ENCODE assay signal across 13 cellular contexts in the genomic region with DNA sequence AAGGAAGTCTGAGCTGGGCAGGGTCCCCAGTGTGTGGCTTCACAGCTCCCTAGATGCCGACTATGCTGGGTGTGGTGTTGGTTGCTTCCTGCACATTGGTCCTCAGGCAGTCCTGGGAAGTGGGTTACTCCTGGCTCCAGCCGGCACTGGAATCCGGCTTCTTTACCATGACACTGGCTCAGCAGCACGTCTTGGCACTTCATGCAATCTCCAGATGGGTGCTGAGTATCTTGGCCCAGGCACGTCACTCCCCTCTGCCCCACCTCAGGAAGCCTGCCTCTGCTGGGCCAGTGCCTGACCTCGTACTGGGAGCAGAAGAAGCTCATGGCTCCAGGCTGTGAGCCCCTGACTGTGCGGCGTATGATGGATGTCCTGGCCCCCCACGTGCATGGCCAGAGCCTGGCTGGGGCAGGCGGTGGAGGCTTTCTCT. TPM values are rescaled to one million over a fixed set of nuclear protein-coding genes. Genes with fewer than 3 reads are reported as not detected.
A peak's percentile ranks its signal among the peaks of the same experiment; 100 is the strongest.
DNase-seq lines count a peak whose midpoint lies in the region; ATAC-seq and TF ChIP-seq lines count a peak whose summit lies in the region.
"Had no signal": no experiment of that assay in that cellular context is flagged by ENCODE, and none has a peak within 500 bp of the region (broad histone marks: within the 10 kb centered on the region; RNA-seq: fewer than 3 reads in every experiment).

No MANE protein-coding gene starts in this region.

- intact Hi-C loops in activated CD8-positive, alpha-beta T cell treated with anti-CD3 and anti-CD28 coated beads for 36 hours (cut with micrococcal nuclease), result loop anchor here (5.0 kb wide), 1 partner anchor 87 kb away; no protein-coding TSS in a partner anchor
- intact Hi-C loops in sciatic nerve (cut with DNase I), result no loop called here
- intact Hi-C loops in Caco-2 (cut with micrococcal nuclease; ENCODE audit: unreplicated experiment), result no loop called here
- intact Hi-C loops in ovary (cut with DNase I), result no loop called here

- BruUV-seq in Caco-2 (replicated peaks; lab: Mats Ljungman, UMichigan), result no TSS peak

- 55 to 62% (median 59%) methylated on average over 10 of the region's 10 CpGs for WGBS in ovary, 3 donors

- CTCF ChIA-PET in activated CD8-positive, alpha-beta T cell treated with anti-CD3 and anti-CD28 coated beads for 36 hours (lab: Charles Lee), result interaction anchor here (1.0 to 1.1 kb wide), 2 partner anchors 84 to 129 kb away, joined by 4 to 5 read pairs; no protein-coding TSS in a partner anchor
- CTCF ChIA-PET in activated CD8-positive, alpha-beta T cell treated with anti-CD3 and anti-CD28 coated beads, Interleukin-2, amount 10 ng/mL, durations not matched to agents 7 days and 5 days (lab: Charles Lee), result interaction anchor here (0.7 to 1.8 kb wide), 3 partner anchors 30 to 111 kb away, joined by 3 to 4 read pairs (median 4); no protein-coding TSS in a partner anchor
- CTCF ChIA-PET in Caco-2 (lab: Charles Lee), result interaction anchor here (1.0 to 1.2 kb wide), 2 partner anchors 97 to 175 kb away, joined by 3 read pairs; no protein-coding TSS in a partner anchor

- peaks cover 29% of the 10 kb centered on the region for H3K4me1 Mint-ChIP-seq in activated CD8-positive, alpha-beta T cell treated with anti-CD3 and anti-CD28 coated beads for 36 hours (ENCODE audit: low read depth)
- peaks cover 27% of the 10 kb centered on the region for H3K4me1 Mint-ChIP-seq in activated CD8-positive, alpha-beta T cell treated with anti-CD3 and anti-CD28 coated beads, Interleukin-2, amount 10 ng/mL, durations not matched to agents 7 days and 5 days (ENCODE audit: low read depth)
- no peaks in the 10 kb centered on the region for H3K4me1 Mint-ChIP-seq in Caco-2 (ENCODE audit: low read depth, unreplicated experiment)

- no peak for ATAC-seq in activated CD8-positive, alpha-beta T cell treated with anti-CD3 and anti-CD28 coated beads for 36 hours
- no peak for ATAC-seq in activated CD8-positive, alpha-beta T cell treated with anti-CD3 and anti-CD28 coated beads, Interleukin-2, amount 10 ng/mL, durations not matched to agents 7 days and 5 days
- ATAC-seq in foreskin keratinocyte (peak; percentile 2), sciatic nerve (peak; percentile 32)

- no peak for TF ChIP-seq CTCF in activated CD8-positive, alpha-beta T cell treated with anti-CD3 and anti-CD28 coated beads for 36 hours (IDR thresholded peaks at IDR 0.05)
- TF ChIP-seq CTCF in astrocyte of the spinal cord (IDR thresholded peaks at IDR 0.05; ENCODE audit: low read depth, low read length) (no peak), foreskin keratinocyte (conservative IDR thresholded peaks at IDR 0.05) (no peak), Peyer's patch (IDR thresholded peaks at IDR 0.05) (no peak), Caco-2 (IDR thresholded peaks at IDR 0.05; ENCODE audit: insufficient read depth in 1 of 2, low read depth in 1 of 2, low read length in 1 of 2, severe bottlenecking in 1 of 2, unreplicated experiment in 1 of 2) (no peak), ovary (IDR thresholded peaks at IDR 0.05) (no peak)

- H3K27ac Mint-ChIP-seq in activated CD8-positive, alpha-beta T cell treated with anti-CD3 and anti-CD28 coated beads for 36 hours, result peak overlapping the region; percentile 25
- H3K27ac Mint-ChIP-seq in activated CD8-positive, alpha-beta T cell treated with anti-CD3 and anti-CD28 coated beads, Interleukin-2, amount 10 ng/mL, durations not matched to agents 7 days and 5 days, result no peak overlapping the region
- H3K27ac Mint-ChIP-seq in Caco-2 (ENCODE audit: unreplicated experiment), result no peak overlapping the region

- in situ Hi-C loops in astrocyte of the spinal cord (cut with HindIII; ENCODE audit: low sequenced_read_pairs), result no loop called here

- H3K27me3 Mint-ChIP-seq in activated CD8-positive, alpha-beta T cell treated with anti-CD3 and anti-CD28 coated beads for 36 hours, result no peaks in the 10 kb centered on the region
- no peaks in the 10 kb centered on the region for H3K27me3 Mint-ChIP-seq in activated CD8-positive, alpha-beta T cell treated with anti-CD3 and anti-CD28 coated beads, Interleukin-2, amount 10 ng/mL, durations not matched to agents 7 days and 5 days (ENCODE audit: low read depth)
- H3K27me3 Mint-ChIP-seq in Caco-2 (ENCODE audit: insufficient read depth, unreplicated experiment), result no peaks in the 10 kb centered on the region

- H3K4me1 ChIP-seq in foreskin keratinocyte, result peaks cover 20% of the 10 kb centered on the region
- no peaks in the 10 kb centered on the region for H3K4me1 ChIP-seq in Peyer's patch
- peaks cover 8% of the 10 kb centered on the region for H3K4me1 ChIP-seq in Caco-2
- no peaks in the 10 kb centered on the region for H3K4me1 ChIP-seq in ovary (ENCODE audit: insufficient read depth)

- no peak overlapping the region for H3K4me3 ChIP-seq in astrocyte of the spinal cord (ENCODE audit: low read depth, low read length)
- H3K4me3 ChIP-seq in Peyer's patch, result no peak overlapping the region
- H3K4me3 ChIP-seq in Caco-2 (ENCODE audit: low read depth, low read length), result no peak overlapping the region
- no peak overlapping the region for H3K4me3 ChIP-seq in ovary

- TF ChIP-seq POLR2A in Peyer's patch (IDR thresholded peaks at IDR 0.05) (no peak), ovary (IDR thresholded peaks at IDR 0.05) (no peak)

- H3K36me3 ChIP-seq in Peyer's patch, result peaks cover 0 to 71% (median 0%) of the 10 kb centered on the region in 3 donors
- peaks cover 5% of the 10 kb centered on the region for H3K36me3 ChIP-seq in Caco-2 (ENCODE audit: control insufficient read depth, insufficient read depth, low read length)
- H3K36me3 ChIP-seq in ovary, result peaks cover 3% of the 10 kb centered on the region

- H3K27ac ChIP-seq in foreskin keratinocyte (no peak overlapping the region), Peyer's patch (no peak overlapping the region), ovary (no peak overlapping the region)

- no peak overlapping the region for H3K4me3 Mint-ChIP-seq in activated CD8-positive, alpha-beta T cell treated with anti-CD3 and anti-CD28 coated beads for 36 hours
- H3K4me3 Mint-ChIP-seq in activated CD8-positive, alpha-beta T cell treated with anti-CD3 and anti-CD28 coated beads, Interleukin-2, amount 10 ng/mL, durations not matched to agents 7 days and 5 days, result no peak overlapping the region
- H3K4me3 Mint-ChIP-seq in Caco-2 (ENCODE audit: unreplicated experiment), result no peak overlapping the region

- no peak for TF ChIP-seq EP300 in ovary (IDR thresholded peaks at IDR 0.05)

- peaks cover 3% of the 10 kb centered on the region for H3K36me3 Mint-ChIP-seq in activated CD8-positive, alpha-beta T cell treated with anti-CD3 and anti-CD28 coated beads for 36 hours (ENCODE audit: low read depth)
- peaks cover 16% of the 10 kb centered on the region for H3K36me3 Mint-ChIP-seq in activated CD8-positive, alpha-beta T cell treated with anti-CD3 and anti-CD28 coated beads, Interleukin-2, amount 10 ng/mL, durations not matched to agents 7 days and 5 days (ENCODE audit: low read depth)
- peaks cover 21% of the 10 kb centered on the region for H3K36me3 Mint-ChIP-seq in Caco-2 (ENCODE audit: insufficient read depth, unreplicated experiment)

- no peak for DNase-seq in activated CD8-positive, alpha-beta T cell treated with anti-CD3 and anti-CD28 coated beads for 36 hours
- DNase-seq in activated CD8-positive, alpha-beta T cell treated with anti-CD3 and anti-CD28 coated beads, Interleukin-2, amount 10 ng/mL, durations not matched to agents 7 days and 5 days, result no peak
- DNase-seq in astrocyte of the spinal cord (ENCODE audit: low read depth, low spot score), result peak; percentile 42
- peak in 1 of 2 donors; percentile 39 for DNase-seq in foreskin keratinocyte
- DNase-seq in sciatic nerve (ENCODE audit: low spot score), result no peak
- no peak for DNase-seq in Peyer's patch
- DNase-seq in Caco-2, result no peak
- no peak for DNase-seq in ovary
- DNase-seq: ACHN; effector CD4-positive, alpha-beta T cell; NCI-H1436 treated with DMSO at 0.1 percent for 48 hours; NCI-H748 treated with DMSO at 0.1 percent for 48 hours; SHP77 treated with DMSO at 0.1 percent for 48 hours had no signal

- H3K9me3 Mint-ChIP-seq in activated CD8-positive, alpha-beta T cell treated with anti-CD3 and anti-CD28 coated beads for 36 hours, result no peaks in the 10 kb centered on the region
- H3K9me3 Mint-ChIP-seq in activated CD8-positive, alpha-beta T cell treated with anti-CD3 and anti-CD28 coated beads, Interleukin-2, amount 10 ng/mL, durations not matched to agents 7 days and 5 days (ENCODE audit: insufficient read depth), result no peaks in the 10 kb centered on the region
- no peaks in the 10 kb centered on the region for H3K9me3 Mint-ChIP-seq in Caco-2 (ENCODE audit: unreplicated experiment)

- H3K9me3 ChIP-seq in Peyer's patch (no peaks in the 10 kb centered on the region), Caco-2 (no peaks in the 10 kb centered on the region), ovary (no peaks in the 10 kb centered on the region)

- POLR2A ChIA-PET in activated CD8-positive, alpha-beta T cell treated with anti-CD3 and anti-CD28 coated beads for 36 hours (lab: Charles Lee), result interaction anchor here (1.3 to 3.5 kb wide), 7 partner anchors 9 to 132 kb away, joined by 3 to 27 read pairs (median 5); a partner anchor contains a TSS
- POLR2A ChIA-PET in activated CD8-positive, alpha-beta T cell treated with anti-CD3 and anti-CD28 coated beads, Interleukin-2, amount 10 ng/mL, durations not matched to agents 7 days and 5 days (lab: Charles Lee), result interaction anchor here (1.1 to 3.7 kb wide), 4 partner anchors 10 to 132 kb away, joined by 3 to 14 read pairs (median 3); a partner anchor contains a TSS
- POLR2A ChIA-PET in Caco-2 (lab: Charles Lee), result no interaction called here

- H3K27me3 ChIP-seq in foreskin keratinocyte (no peaks in the 10 kb centered on the region), Peyer's patch (no peaks in the 10 kb centered on the region), Caco-2 (replicated peaks; ENCODE audit: control insufficient read depth, insufficient read depth, low read length) (no peaks in the 10 kb centered on the region; the same call in 1 of the 2 replicates), ovary (no peaks in the 10 kb centered on the region)

RNA-seq across cellular contexts. Expression of a gene that starts 24.5 kb away (rescaled TPM):
- 10 to 100 TPM; 11.0 to 11.1 TPM for total RNA-seq in activated CD8-positive, alpha-beta T cell treated with anti-CD3 and anti-CD28 coated beads for 36 hours
- 10 to 100 TPM; 17.3 to 18.8 TPM for total RNA-seq in activated CD8-positive, alpha-beta T cell treated with anti-CD3 and anti-CD28 coated beads, Interleukin-2, amount 10 ng/mL, durations not matched to agents 7 days and 5 days
- total RNA-seq in foreskin keratinocyte, result 7.6 and 8.4 TPM in 2 replicates
- 5.7 and 6.2 TPM in 2 replicates for polyA plus RNA-seq in foreskin keratinocyte
- total RNA-seq in sciatic nerve, result 19.7 TPM
- total RNA-seq in Peyer's patch, result 100 to 1,000 TPM in 1 of 4 donors, 10 to 100 TPM in 3; 32.2 to 127 (median 52.9) TPM
- total RNA-seq in Caco-2 (2022), result 25.5 and 27.9 TPM in 2 replicates
- total RNA-seq in ovary, result 10 to 100 TPM; 15.0 to 29.4 (median 20.4) TPM
- polyA plus RNA-seq in ovary, result 10 to 100 TPM in 1 of 2 donors, 1 to 10 TPM in 1; 5.1 to 11.8 TPM

RNA-seq across cellular contexts. Expression of a gene that starts 40.0 kb away (rescaled TPM):
- total RNA-seq in activated CD8-positive, alpha-beta T cell treated with anti-CD3 and anti-CD28 coated beads for 36 hours, result 10 to 100 TPM; 13.2 to 19.0 TPM
- total RNA-seq in activated CD8-positive, alpha-beta T cell treated with anti-CD3 and anti-CD28 coated beads, Interleukin-2, amount 10 ng/mL, durations not matched to agents 7 days and 5 days, result 10 to 100 TPM; 34.1 to 39.0 TPM
- total RNA-seq in foreskin keratinocyte (12.3 and 12.5 TPM in 2 replicates), sciatic nerve (31.1 TPM), Peyer's patch (10 to 100 TPM; 13.0 to 27.5 (median 19.6) TPM), Caco-2 (2022) (30.3 and 31.1 TPM in 2 replicates), ovary (10 to 100 TPM; 12.3 to 49.7 (median 25.0) TPM)
- polyA plus RNA-seq in foreskin keratinocyte (6.7 and 6.9 TPM in 2 replicates), ovary (10 to 100 TPM in 1 of 2 donors, 1 to 10 TPM in 1; 6.2 to 13.4 TPM)

RNA-seq across cellular contexts. Expression of a gene that starts 44.4 kb away (rescaled TPM):
- 10 to 100 TPM; 38.0 to 39.0 TPM for total RNA-seq in activated CD8-positive, alpha-beta T cell treated with anti-CD3 and anti-CD28 coated beads for 36 hours
- 10 to 100 TPM; 62.1 to 71.3 TPM for total RNA-seq in activated CD8-positive, alpha-beta T cell treated with anti-CD3 and anti-CD28 coated beads, Interleukin-2, amount 10 ng/mL, durations not matched to agents 7 days and 5 days
- total RNA-seq in foreskin keratinocyte (42.7 and 53.0 TPM in 2 replicates), sciatic nerve (51.0 TPM), Peyer's patch (10 to 100 TPM; 71.3 to 99.0 (median 75.8) TPM), Caco-2 (2022) (88.5 and 90.3 TPM in 2 replicates), ovary (10 to 100 TPM; 27.4 to 46.5 (median 36.3) TPM)
- polyA plus RNA-seq in foreskin keratinocyte (31.2 and 39.1 TPM in 2 replicates), ovary (10 to 100 TPM; 32.8 to 41.8 TPM)

RNA-seq across cellular contexts. Expression of a gene that starts 44.7 kb away (rescaled TPM):
- 100 to 1,000 TPM; 543 to 552 TPM for total RNA-seq in activated CD8-positive, alpha-beta T cell treated with anti-CD3 and anti-CD28 coated beads for 36 hours
- 100 to 1,000 TPM; 399 to 420 TPM for total RNA-seq in activated CD8-positive, alpha-beta T cell treated with anti-CD3 and anti-CD28 coated beads, Interleukin-2, amount 10 ng/mL, durations not matched to agents 7 days and 5 days
- 179 and 180 TPM in 2 replicates for total RNA-seq in foreskin keratinocyte
- 155 and 199 TPM in 2 replicates for polyA plus RNA-seq in foreskin keratinocyte
- total RNA-seq in sciatic nerve, result 207 TPM
- total RNA-seq in Peyer's patch, result 100 to 1,000 TPM in 1 of 4 donors, 10 to 100 TPM in 3; 48.5 to 119 (median 94.9) TPM
- 387 and 439 TPM in 2 replicates for total RNA-seq in Caco-2 (2022)
- total RNA-seq in ovary, result 100 to 1,000 TPM in 6 of 7 donors, 10 to 100 TPM in 1; 76.1 to 322 (median 282) TPM
- 100 to 1,000 TPM; 104 to 326 TPM for polyA plus RNA-seq in ovary

Comparison
In these comparisons a context has a peak if more than half of its experiments do, and no peak if none do; other contexts are left out.
1. ATAC-seq: peak in foreskin keratinocyte (single experiment) and sciatic nerve (single experiment); none in activated CD8-positive, alpha-beta T cell treated with anti-CD3 and anti-CD28 coated beads for 36 hours (single experiment) and activated CD8-positive, alpha-beta T cell treated with anti-CD3 and anti-CD28 coated beads, Interleukin-2, amount 10 ng/mL, durations not matched to agents 7 days and 5 days (single experiment).